ENCODE assay signal across 2 cellular contexts in genomic region chr21:38470762-38471161, GRCh38.
TF ChIP-seq lines count a peak whose summit lies in the region.

No MANE protein-coding gene starts in this region.

TF ChIP-seq in endothelial cell of umbilical vein, 7 proteins besides CTCF, POLR2A, EP300 and RAD21 (continued from another document):
- TF ChIP-seq GATA2 (IDR thresholded peaks at IDR 0.05; ENCODE audit: insufficient read depth, insufficient read length, low read depth, low read length) (no peak), EZH2 (IDR thresholded peaks at IDR 0.05; ENCODE audit: borderline replicate concordance, low read depth, low read length, severe bottlenecking) (no peak)

TF ChIP-seq in WTC11, 78 proteins besides CTCF, POLR2A, EP300 and RAD21:
- no peak for TF ChIP-seq FOXP4 (CRISPR knock-in tag; IDR thresholded peaks at IDR 0.05)
- TF ChIP-seq NR3C1 (CRISPR knock-in tag; conservative IDR thresholded peaks at IDR 0.05; ENCODE audit: low read depth) = no peak
- TF ChIP-seq ZNF263 (CRISPR knock-in tag; IDR thresholded peaks at IDR 0.05; ENCODE audit: low read depth) = no peak
- TF ChIP-seq ATF1 (CRISPR knock-in tag; IDR thresholded peaks at IDR 0.05) = no peak
- TF ChIP-seq E2F4 (CRISPR knock-in tag; IDR thresholded peaks at IDR 0.05; ENCODE audit: borderline replicate concordance, low read depth) = no peak
- no peak for TF ChIP-seq SMAD3 (CRISPR knock-in tag; IDR thresholded peaks at IDR 0.05; ENCODE audit: borderline replicate concordance)
- TF ChIP-seq ETV6 (CRISPR knock-in tag; IDR thresholded peaks at IDR 0.05) = no peak
